Comparison of ENCODE assay signal across 1 cellular context in genomic region chr2:127115471-127116199, GRCh38.
TF ChIP-seq lines count a peak whose summit lies in the region.

No MANE protein-coding gene starts in this region.

TF ChIP-seq in WTC11, 78 proteins besides CTCF, POLR2A, EP300 and RAD21 (continued from another document):
- TF ChIP-seq AFF4 (CRISPR knock-in tag; IDR thresholded peaks at IDR 0.05; ENCODE audit: borderline replicate concordance) (no peak), RELA (CRISPR knock-in tag; IDR thresholded peaks at IDR 0.05; ENCODE audit: borderline replicate concordance) (no peak), ZSCAN18 (CRISPR knock-in tag; IDR thresholded peaks at IDR 0.05) (no peak), USF2 (CRISPR knock-in tag; IDR thresholded peaks at IDR 0.05) (no peak), MAX (CRISPR knock-in tag; IDR thresholded peaks at IDR 0.05) (no peak), ERG (CRISPR knock-in tag; IDR thresholded peaks at IDR 0.05) (no peak)
